7 cellular contexts compared by ENCODE assay signal in genomic region chr9:109117856-109118801, GRCh38. TPM values are rescaled to one million over a fixed set of nuclear protein-coding genes. Genes with fewer than 3 reads are reported as not detected.
DNase-seq lines count a peak whose midpoint lies in the region; FAIRE-seq and TF ChIP-seq lines count a peak whose summit lies in the region.

No MANE protein-coding gene starts in this region.

- H3K36me3 ChIP-seq in SK-N-MC (ENCODE audit: insufficient read depth, low read length) (0 out of 2 replicates have a peak, but pooled peaks cover 5% of the 10 kb centered on the region), adrenal gland (replicated peaks in 1 of 2) (no peaks in the 10 kb centered on the region), iPS-15b (ENCODE audit: control insufficient read depth, insufficient read depth, low read length) (no peaks in the 10 kb centered on the region)

- WGBS in adrenal gland, 4 donors = 22 to 29% (median 26%) methylated on average over 14 of the region's 14 CpGs

- TF ChIP-seq POLR2A in adrenal gland (IDR thresholded peaks at IDR 0.05) = peak in 1 of 2 donors; percentile 38
- TF ChIP-seq POLR2A in GM12891 (IDR thresholded peaks at IDR 0.05; ENCODE audit: low read depth, low read length) = no peak

- no peak for FAIRE-seq in GM12891 (lab: Jason Lieb, UNC)

- H3K9ac ChIP-seq in SK-N-MC (ENCODE audit: insufficient read length) = peak overlapping the region; percentile 89
- peak overlapping the region; percentile 88 for H3K9ac ChIP-seq in iPS-15b (ENCODE audit: low read depth, low read length)

- H3K4me3 ChIP-seq in SK-N-MC = peak overlapping the region; percentile 96
- H3K4me3 ChIP-seq in adrenal gland = peak overlapping the region in 3 of 4 donors; percentile 66 to 70 (median 69)
- peak overlapping the region; percentile 76 for H3K4me3 ChIP-seq in iPS-15b (ENCODE audit: low read depth, low read length)

- intact Hi-C loops in adrenal gland (cut with DNase I) = no loop called here

- H3K27me3 ChIP-seq in adrenal gland (no peaks in the 10 kb centered on the region), iPS-15b (ENCODE audit: control insufficient read depth, insufficient read depth, low read length) (no peaks in the 10 kb centered on the region)

- DNase-seq in HS-5 (ENCODE audit: low read depth) (peak; percentile 86), SK-N-MC (ENCODE audit: low read depth, low spot score) (no peak), adrenal gland (peak; percentile 65 to 92 (median 78)), SHP77 (lab: John Stamatoyannopoulos, UW) (no peak), GM12891 (ENCODE audit: insufficient read length, low spot score) (no peak)
- peak; percentile 14 to 22 for DNase-seq in stimulated activated CD4-positive, alpha-beta T cell treated with anti-CD3 and anti-CD28 coated beads, Interleukin-12 subunit alpha, Interleukin-12 subunit beta, amount 100 ng/mL, for 24 hours (ENCODE audit: low read depth in 2 of 2)

- H3K4me1 ChIP-seq in adrenal gland (replicated peaks in 1 of 2) (peaks cover 36 to 54% of the 10 kb centered on the region in 2 donors), iPS-15b (ENCODE audit: control insufficient read depth, insufficient read depth, low read length) (peaks cover 20% of the 10 kb centered on the region)

- no peaks in the 10 kb centered on the region for H3K9me3 ChIP-seq in SK-N-MC (ENCODE audit: low read depth, low read length)
- no peaks in the 10 kb centered on the region for H3K9me3 ChIP-seq in adrenal gland (replicated peaks in 1 of 3)
- H3K9me3 ChIP-seq in iPS-15b (ENCODE audit: control insufficient read depth, insufficient read depth, low read length) = no peaks in the 10 kb centered on the region

- no peak for TF ChIP-seq CTCF in adrenal gland (IDR thresholded peaks at IDR 0.05)

- H3K27ac ChIP-seq in SK-N-MC (no peak overlapping the region), adrenal gland (peak overlapping the region; percentile 78 to 96 (median 90))

TF ChIP-seq in GM12891, 5 proteins besides CTCF, POLR2A, EP300 and RAD21:
- TF ChIP-seq PAX5 (IDR thresholded peaks at IDR 0.05; ENCODE audit: insufficient read depth, low read length, severe bottlenecking) (no peak), POU2F2 (IDR thresholded peaks at IDR 0.05; ENCODE audit: low read depth, low read length) (no peak), SPI1 (IDR thresholded peaks at IDR 0.05; ENCODE audit: low read depth, low read length) (no peak), TAF1 (IDR thresholded peaks at IDR 0.05; ENCODE audit: low read depth, low read length) (no peak), POLR2AphosphoS5 (IDR thresholded peaks at IDR 0.05; ENCODE audit: low read depth, low read length) (no peak)
TF ChIP-seq in GM12891: peak in this region for 0.

RNA-seq across cellular contexts. Expression of gene TMEM245, which starts 1.6 kb away (rescaled TPM):
- total RNA-seq in adrenal gland = 100 to 1,000 TPM in 7 of 8 donors, 10 to 100 TPM in 1; 97.5 to 363 (median 206) TPM
- polyA plus RNA-seq in adrenal gland = 10 to 100 TPM; 23.6 to 79.5 (median 27.5) TPM
- 7.2 TPM for polyA plus RNA-seq in GM12891 (2012; ENCODE audit: low read depth, missing spikeins)

RNA-seq across cellular contexts. Expression of gene FRRS1L, which starts 48.9 kb away (rescaled TPM):
- total RNA-seq in adrenal gland = 10 to 100 TPM; 12.1 to 24.8 (median 18.9) TPM
- polyA plus RNA-seq in adrenal gland = 10 to 100 TPM in 1 of 3 donors, 1 to 10 TPM in 2; 2.9 to 10.9 (median 4.0) TPM
- not detected for polyA plus RNA-seq in GM12891 (2012; ENCODE audit: low read depth, missing spikeins)

Comparison
In these comparisons a context has a peak if more than half of its experiments do, and no peak if none do; other contexts are left out.
1. DNase-seq: peak in HS-5 (single experiment), adrenal gland (7 of 7) and stimulated activated CD4-positive, alpha-beta T cell treated with anti-CD3 and anti-CD28 coated beads, Interleukin-12 subunit alpha, Interleukin-12 subunit beta, amount 100 ng/mL, for 24 hours (2 of 2); none in SK-N-MC (single experiment), SHP77 (0 of 2) and GM12891 (single experiment).
2. Peak in every context shown above with its lines, with median percentiles within 50 percentile points of each other: H3K4me3 ChIP-seq.